ENCODE assay signal across 17 cellular contexts in genomic region chr5:61637566-61637965, GRCh38.
DNase-seq lines count a peak whose midpoint lies in the region; ATAC-seq and TF ChIP-seq lines count a peak whose summit lies in the region.
"Had no signal": no experiment of that assay in that cellular context is flagged by ENCODE, and none has a peak within 500 bp of the region (broad histone marks: within the 10 kb centered on the region; RNA-seq: fewer than 3 reads in every experiment).

No MANE protein-coding gene starts in this region.

- H3K9me3 ChIP-seq in adipocyte (ENCODE audit: control insufficient read depth, low read length) (no peaks in the 10 kb centered on the region), smooth muscle cell (replicated peaks; ENCODE audit: low read depth) (no peaks in the 10 kb centered on the region)
- H3K9me3 ChIP-seq: BLaER1, esophagus muscularis mucosa, thyroid gland had no signal

- H3K9ac ChIP-seq in adipocyte (ENCODE audit: low read length) = no peak overlapping the region
- H3K9ac ChIP-seq in smooth muscle cell (ENCODE audit: low read depth) = no peak overlapping the region
- H3K9ac ChIP-seq: BLaER1 had no signal

- no peaks in the 10 kb centered on the region for H3K79me2 ChIP-seq in smooth muscle cell (ENCODE audit: low read depth)

- intact Hi-C loops in left ventricle myocardium superior (cut with micrococcal nuclease) = no loop called here
- intact Hi-C loops in activated CD4-positive, alpha-beta T cell treated with anti-CD3 and anti-CD28 coated beads for 36 hours (cut with DNase I, micrococcal nuclease) = no loop called here

- peak overlapping the region; percentile 95 for H3K27ac ChIP-seq in substantia nigra (ENCODE audit: low read depth, low read length, poor library complexity, severe bottlenecking)
- no peak overlapping the region for H3K27ac ChIP-seq in smooth muscle cell (ENCODE audit: low read depth)
- H3K27ac ChIP-seq: BLaER1, skin epidermis had no signal

- POLR2A ChIA-PET in activated CD4-positive, alpha-beta T cell treated with anti-CD3 and anti-CD28 coated beads for 36 hours (lab: Charles Lee) = no interaction called here

- CTCF ChIA-PET in activated CD4-positive, alpha-beta T cell treated with anti-CD3 and anti-CD28 coated beads for 36 hours (lab: Charles Lee) = no interaction called here

- H3K36me3 ChIP-seq in adipocyte (ENCODE audit: control insufficient read depth, insufficient read depth, low read length, severe bottlenecking) (no peaks in the 10 kb centered on the region), smooth muscle cell (ENCODE audit: low read depth) (no peaks in the 10 kb centered on the region)
- H3K36me3 ChIP-seq: BLaER1, esophagus muscularis mucosa, thyroid gland had no signal

- H3K9me3 Mint-ChIP-seq in activated CD4-positive, alpha-beta T cell treated with anti-CD3 and anti-CD28 coated beads for 36 hours (ENCODE audit: low read depth) = no peaks in the 10 kb centered on the region
- H3K9me3 Mint-ChIP-seq: T-cell had no signal

- H3K4me3 ChIP-seq in LNCaP clone FGC (ENCODE audit: low read depth, low read length) (no peak overlapping the region), adipocyte (ENCODE audit: low read length) (no peak overlapping the region), smooth muscle cell (no peak overlapping the region)
- H3K4me3 ChIP-seq: BLaER1, esophagus muscularis mucosa, skin epidermis, thyroid gland had no signal

- no peaks in the 10 kb centered on the region for H3F3A ChIP-seq in smooth muscle cell (ENCODE audit: low read depth)

- no peaks in the 10 kb centered on the region for H3K36me3 Mint-ChIP-seq in activated CD4-positive, alpha-beta T cell treated with anti-CD3 and anti-CD28 coated beads for 36 hours (ENCODE audit: low read depth)
- H3K36me3 Mint-ChIP-seq: T-cell had no signal

- no peaks in the 10 kb centered on the region for H3K4me1 Mint-ChIP-seq in activated CD4-positive, alpha-beta T cell treated with anti-CD3 and anti-CD28 coated beads for 36 hours
- H3K4me1 Mint-ChIP-seq: T-cell had no signal

- DNase-seq in LNCaP clone FGC (ENCODE audit: low read depth) (peak; percentile 56), adipocyte (ENCODE audit: low read depth) (peak; percentile 76), left ventricle myocardium superior (no peak), substantia nigra (lab: John Stamatoyannopoulos, UW) (peak in 15 of 49 donors; percentile 15 to 65 (median 28)), smooth muscle cell (lab: John Stamatoyannopoulos, UW; ENCODE audit: unreplicated experiment) (no peak), NCI-H748 (lab: John Stamatoyannopoulos, UW; ENCODE audit: unreplicated experiment) (no peak)
- DNase-seq in activated CD4-positive, alpha-beta T cell treated with anti-CD3 and anti-CD28 coated beads for 36 hours = no peak
- DNase-seq: activated CD4-positive, CD25-positive, alpha-beta regulatory T cell; activated effector memory CD4-positive, alpha-beta T cell treated with anti-CD3 and anti-CD28 coated beads, Interleukin-2, amount 50 U/mL, for 16 hours; amniotic stem cell; NCI-H1694 treated with DMSO at 0.1 percent for 48 hours; NCI-H510A treated with DMSO at 0.1 percent for 48 hours; T-cell; thyroid gland had no signal

- peaks cover 5% of the 10 kb centered on the region for H3K4me1 ChIP-seq in adipocyte (ENCODE audit: control insufficient read depth, insufficient read depth, low read length)
- H3K4me1 ChIP-seq in smooth muscle cell (ENCODE audit: low read depth) = peaks cover 12% of the 10 kb centered on the region

- no peaks in the 10 kb centered on the region for H3K27me3 Mint-ChIP-seq in activated CD4-positive, alpha-beta T cell treated with anti-CD3 and anti-CD28 coated beads for 36 hours

- H2AFZ ChIP-seq in smooth muscle cell (ENCODE audit: low read depth) = no peak overlapping the region

- no peak overlapping the region for H3K4me3 Mint-ChIP-seq in activated CD4-positive, alpha-beta T cell treated with anti-CD3 and anti-CD28 coated beads for 36 hours
- H3K4me3 Mint-ChIP-seq: T-cell had no signal

- H4K20me1 ChIP-seq in smooth muscle cell (ENCODE audit: low read depth) = no peaks in the 10 kb centered on the region
- H4K20me1 ChIP-seq: BLaER1 had no signal

- H3K27me3 ChIP-seq in adipocyte (replicated peaks; ENCODE audit: control insufficient read depth, insufficient read depth, low read length) (peaks cover 21% of the 10 kb centered on the region), smooth muscle cell (ENCODE audit: low read depth) (peaks cover 4% of the 10 kb centered on the region)
- H3K27me3 ChIP-seq: BLaER1, esophagus muscularis mucosa, thyroid gland had no signal

- H3K27ac Mint-ChIP-seq in activated CD4-positive, alpha-beta T cell treated with anti-CD3 and anti-CD28 coated beads for 36 hours = no peak overlapping the region
- H3K27ac Mint-ChIP-seq: T-cell had no signal

- TF ChIP-seq CTCF in LNCaP clone FGC (IDR thresholded peaks at IDR 0.05; ENCODE audit: control insufficient read depth, extremely low read depth, insufficient read depth) = 0 out of 2 replicates have a peak, but pooled peaks have one; percentile 8
- no peak for TF ChIP-seq CTCF in smooth muscle cell (IDR thresholded peaks at IDR 0.05; ENCODE audit: borderline replicate concordance, insufficient read depth, poor library complexity, severe bottlenecking)

- no peak overlapping the region for H3K4me2 ChIP-seq in smooth muscle cell
- H3K4me2 ChIP-seq: BLaER1 had no signal

- ATAC-seq in left ventricle myocardium superior = peak; percentile 78
- ATAC-seq in activated CD4-positive, alpha-beta T cell treated with anti-CD3 and anti-CD28 coated beads for 36 hours = no peak
- ATAC-seq: T-cell had no signal

Comparison
In these comparisons a context has a peak if more than half of its experiments do, and no peak if none do; other contexts are left out.
1. DNase-seq: peak in LNCaP clone FGC (single experiment) and adipocyte (single experiment); none in left ventricle myocardium superior (single experiment), activated CD4-positive, alpha-beta T cell treated with anti-CD3 and anti-CD28 coated beads for 36 hours (single experiment), smooth muscle cell (single experiment) and NCI-H748 (single experiment).